ENCODE assay signal across 14 cellular contexts in genomic region chr10:126459032-126459831, GRCh38.
A peak's percentile ranks its signal among the peaks of the same experiment; 100 is the strongest.
DNase-seq lines count a peak whose midpoint lies in the region; ATAC-seq, FAIRE-seq and TF ChIP-seq lines count a peak whose summit lies in the region.
"Had no signal": no experiment of that assay in that cellular context is flagged by ENCODE, and none has a peak within 500 bp of the region (broad histone marks: within the 10 kb centered on the region; RNA-seq: fewer than 3 reads in every experiment).

No MANE protein-coding gene starts in this region.

- H3K4me3 Mint-ChIP-seq in activated T-helper 17 cell treated with anti-CD3 and anti-CD28 coated beads, Interleukin-2, amount 50 U/mL, for 72 hours = no peak overlapping the region
- H3K4me3 Mint-ChIP-seq: activated CD4-positive, alpha-beta memory T cell treated with anti-CD3 and anti-CD28 coated beads, Interleukin-2, amount 10 ng/mL, durations not matched to agents 7 days and 5 days; central memory CD8-positive, alpha-beta T cell; immature natural killer cell had no signal

- no peak overlapping the region for H3K27ac ChIP-seq in aorta (ENCODE audit: low read depth in 1 of 2, low read length in 2 of 2)
- H3K27ac ChIP-seq: skin epidermis, testis had no signal

- H3K9me3 ChIP-seq in aorta (ENCODE audit: control insufficient read depth, low read length) = no peaks in the 10 kb centered on the region
- H3K9me3 ChIP-seq: testis had no signal

- peak; percentile 18 for ATAC-seq in activated T-helper 17 cell treated with anti-CD3 and anti-CD28 coated beads, Interleukin-2, amount 50 U/mL, for 72 hours (replicated peaks)
- ATAC-seq in aorta (ENCODE audit: low FRiP score) = peak; percentile 27
- no peak for ATAC-seq in HG03175 (IDR thresholded peaks at IDR 0.05; ENCODE audit: unreplicated experiment)

- no peaks in the 10 kb centered on the region for H3K27me3 Mint-ChIP-seq in activated T-helper 17 cell treated with anti-CD3 and anti-CD28 coated beads, Interleukin-2, amount 50 U/mL, for 72 hours
- H3K27me3 Mint-ChIP-seq: activated CD4-positive, alpha-beta memory T cell treated with anti-CD3 and anti-CD28 coated beads, Interleukin-2, amount 10 ng/mL, durations not matched to agents 7 days and 5 days; central memory CD8-positive, alpha-beta T cell had no signal

- no peak overlapping the region for H3K4me3 ChIP-seq in fibroblast of villous mesenchyme (ENCODE audit: low read depth, low read length)
- H3K4me3 ChIP-seq in aorta (ENCODE audit: low read length in 2 of 2) = no peak overlapping the region
- H3K4me3 ChIP-seq: skin epidermis, testis had no signal

- no peak for FAIRE-seq in GM19239 (lab: Jason Lieb, UNC)

- 48 to 55% methylated on average over 20 of the region's 20 CpGs for WGBS in aorta, 2 donors

- no peak overlapping the region for H3K27ac Mint-ChIP-seq in activated T-helper 17 cell treated with anti-CD3 and anti-CD28 coated beads, Interleukin-2, amount 50 U/mL, for 72 hours
- H3K27ac Mint-ChIP-seq: activated CD4-positive, alpha-beta memory T cell treated with anti-CD3 and anti-CD28 coated beads, Interleukin-2, amount 10 ng/mL, durations not matched to agents 7 days and 5 days; immature natural killer cell had no signal

- H3K4me1 ChIP-seq in aorta (ENCODE audit: control insufficient read depth in 1 of 2, insufficient read depth in 2 of 2, low read length in 2 of 2) = no peaks in the 10 kb centered on the region
- H3K4me1 ChIP-seq: testis had no signal

- no peaks in the 10 kb centered on the region for H3K36me3 Mint-ChIP-seq in activated T-helper 17 cell treated with anti-CD3 and anti-CD28 coated beads, Interleukin-2, amount 50 U/mL, for 72 hours (ENCODE audit: low read depth)
- H3K36me3 Mint-ChIP-seq: immature natural killer cell had no signal

- H3K4me1 Mint-ChIP-seq in activated T-helper 17 cell treated with anti-CD3 and anti-CD28 coated beads, Interleukin-2, amount 50 U/mL, for 72 hours = no peaks in the 10 kb centered on the region
- H3K4me1 Mint-ChIP-seq: activated CD4-positive, alpha-beta memory T cell treated with anti-CD3 and anti-CD28 coated beads, Interleukin-2, amount 10 ng/mL, durations not matched to agents 7 days and 5 days; central memory CD8-positive, alpha-beta T cell; immature natural killer cell had no signal

- intact Hi-C loops in aorta (cut with DNase I) = no loop called here

- H3K27me3 ChIP-seq in aorta (ENCODE audit: control insufficient read depth in 1 of 2, insufficient read depth in 2 of 2, low read length in 1 of 2) = no peaks in the 10 kb centered on the region
- H3K27me3 ChIP-seq: testis had no signal

- no peaks in the 10 kb centered on the region for H3K36me3 ChIP-seq in aorta (ENCODE audit: control insufficient read depth in 1 of 2, insufficient read depth in 2 of 2, low read length in 1 of 2)

- no peaks in the 10 kb centered on the region for H3K9me3 Mint-ChIP-seq in activated T-helper 17 cell treated with anti-CD3 and anti-CD28 coated beads, Interleukin-2, amount 50 U/mL, for 72 hours

- DNase-seq in H4 (ENCODE audit: low spot score) = peak; percentile 28
- DNase-seq in fibroblast of villous mesenchyme (ENCODE audit: low read depth) = peak; percentile 36
- DNase-seq in aorta = no peak
- no peak for DNase-seq in GM19239 (ENCODE audit: insufficient read length, low spot score)
- no peak for DNase-seq in SK-N-DZ (ENCODE audit: low spot score)
- DNase-seq: activated CD4-positive, alpha-beta memory T cell treated with anti-CD3 and anti-CD28 coated beads, Interleukin-2, amount 10 ng/mL, durations not matched to agents 7 days and 5 days; activated effector memory CD4-positive, alpha-beta T cell treated with anti-CD3 and anti-CD28 coated beads, Interleukin-2, amount 50 U/mL, for 16 hours; immature natural killer cell; T-helper 9 cell; testis had no signal

- TF ChIP-seq CTCF in fibroblast of villous mesenchyme (IDR thresholded peaks at IDR 0.05; ENCODE audit: insufficient read depth, low read depth, low read length) = no peak

Comparison
In these comparisons a context has a peak if more than half of its experiments do, and no peak if none do; other contexts are left out.
1. DNase-seq: peak in H4 (single experiment) and fibroblast of villous mesenchyme (single experiment); none in aorta (0 of 2), GM19239 (single experiment) and SK-N-DZ (single experiment).